ENCODE assay signal across 20 cellular contexts in genomic region chr15:88905576-88905975, GRCh38. TPM values are rescaled to one million over a fixed set of nuclear protein-coding genes. Genes with fewer than 3 reads are reported as not detected.
DNase-seq lines count a peak whose midpoint lies in the region; ATAC-seq and TF ChIP-seq lines count a peak whose summit lies in the region.
"Had no signal": no experiment of that assay in that cellular context is flagged by ENCODE, and none has a peak within 500 bp of the region (broad histone marks: within the 10 kb centered on the region; RNA-seq: fewer than 3 reads in every experiment).

No MANE protein-coding gene starts in this region.

- H3K27ac ChIP-seq in gastroesophageal sphincter (peak overlapping the region in 3 of 4 donors; percentile 44 to 49 (median 48)), spleen (no peak overlapping the region)
- H3K27ac ChIP-seq: BLaER1, brain microvascular endothelial cell, GM23248, parathyroid adenoma had no signal

- DNase-seq in activated CD4-positive, alpha-beta T cell treated with anti-CD3 and anti-CD28 coated beads, Interleukin-2, amount 10 ng/mL, durations not matched to agents 7 days and 5 days, result no peak
- DNase-seq in activated CD4-positive, alpha-beta T cell treated with anti-CD3 and anti-CD28 coated beads, Interleukin-2, amount 10 ng/mL, durations not matched to agents 24 days and 14 days, result no peak
- DNase-seq in HFFc6, result no peak
- peak; percentile 61 for DNase-seq in spleen
- DNase-seq in activated CD8-positive, alpha-beta memory T cell treated with anti-CD3 and anti-CD28 coated beads, Interleukin-2, amount 50 U/mL, for 4 hours, result no peak
- no peak for DNase-seq in NCI-H187 treated with DMSO at 0.1 percent for 48 hours (lab: John Stamatoyannopoulos, UW)
- DNase-seq: 8988T; activated CD4-positive, alpha-beta memory T cell treated with anti-CD3 and anti-CD28 coated beads for 36 hours; activated T-cell treated with anti-CD3 and anti-CD28 coated beads, Interleukin-2, amount 50 U/mL, for 72 hours; brain microvascular endothelial cell; GM23248; NCI-H2081 treated with DMSO at 0.1 percent for 48 hours; NCI-H510A; stimulated activated CD4-positive, alpha-beta T cell treated with anti-CD3 and anti-CD28 coated beads, Interleukin-4, amount 100 ng/mL, for 4 hours; T-helper 1 cell had no signal

- TF ChIP-seq POLR2A in gastroesophageal sphincter (IDR thresholded peaks at IDR 0.05) (no peak), spleen (IDR thresholded peaks at IDR 0.05) (no peak)

- no peaks in the 10 kb centered on the region for H3K27me3 Mint-ChIP-seq in activated CD4-positive, alpha-beta T cell treated with anti-CD3 and anti-CD28 coated beads, Interleukin-2, amount 10 ng/mL, durations not matched to agents 7 days and 5 days
- no peaks in the 10 kb centered on the region for H3K27me3 Mint-ChIP-seq in activated CD4-positive, alpha-beta T cell treated with anti-CD3 and anti-CD28 coated beads, Interleukin-2, amount 10 ng/mL, durations not matched to agents 24 days and 14 days
- H3K27me3 Mint-ChIP-seq in HFFc6 (ENCODE audit: insufficient read depth), result peaks cover 14% of the 10 kb centered on the region
- H3K27me3 Mint-ChIP-seq: activated CD4-positive, alpha-beta memory T cell treated with anti-CD3 and anti-CD28 coated beads for 36 hours; activated naive CD8-positive, alpha-beta T cell had no signal

- H3K36me3 Mint-ChIP-seq in activated CD4-positive, alpha-beta T cell treated with anti-CD3 and anti-CD28 coated beads, Interleukin-2, amount 10 ng/mL, durations not matched to agents 7 days and 5 days (ENCODE audit: low read depth), result peaks cover 30% of the 10 kb centered on the region
- no peaks in the 10 kb centered on the region for H3K36me3 Mint-ChIP-seq in activated CD4-positive, alpha-beta T cell treated with anti-CD3 and anti-CD28 coated beads, Interleukin-2, amount 10 ng/mL, durations not matched to agents 24 days and 14 days (ENCODE audit: low read depth)
- peaks cover 61% of the 10 kb centered on the region for H3K36me3 Mint-ChIP-seq in HFFc6 (ENCODE audit: low read depth)

- TF ChIP-seq EP300 in gastroesophageal sphincter (IDR thresholded peaks at IDR 0.05), result no peak

- intact Hi-C loops in activated CD4-positive, alpha-beta T cell treated with anti-CD3 and anti-CD28 coated beads, Interleukin-2, amount 10 ng/mL, durations not matched to agents 24 days and 14 days (cut with micrococcal nuclease), result no loop called here
- intact Hi-C loops in spleen (cut with DNase I; ENCODE audit: low total_unique reads), result loop anchor here (10.0 kb wide), 2 partner anchors 109 to 269 kb away; no protein-coding TSS in a partner anchor

- H3K4me1 ChIP-seq in gastroesophageal sphincter (peaks cover 0 to 54% (median 29%) of the 10 kb centered on the region in 3 donors), spleen (peaks cover 0 to 15% (median 9%) of the 10 kb centered on the region in 6 donors)
- H3K4me1 ChIP-seq: parathyroid adenoma had no signal

- ATAC-seq in gastroesophageal sphincter, result no peak
- ATAC-seq in GM21786 (IDR thresholded peaks at IDR 0.05; ENCODE audit: unreplicated experiment), result no peak

- H3K27me3 ChIP-seq in gastroesophageal sphincter (no peaks in the 10 kb centered on the region), spleen (replicated peaks in 1 of 7) (no peaks in the 10 kb centered on the region)
- H3K27me3 ChIP-seq: BLaER1, brain microvascular endothelial cell had no signal

- H3K9me3 ChIP-seq in gastroesophageal sphincter (no peaks in the 10 kb centered on the region), spleen (no peaks in the 10 kb centered on the region)
- H3K9me3 ChIP-seq: BLaER1 had no signal

- no peak overlapping the region for H3K4me3 Mint-ChIP-seq in activated CD4-positive, alpha-beta T cell treated with anti-CD3 and anti-CD28 coated beads, Interleukin-2, amount 10 ng/mL, durations not matched to agents 7 days and 5 days
- no peak overlapping the region for H3K4me3 Mint-ChIP-seq in activated CD4-positive, alpha-beta T cell treated with anti-CD3 and anti-CD28 coated beads, Interleukin-2, amount 10 ng/mL, durations not matched to agents 24 days and 14 days
- no peak overlapping the region for H3K4me3 Mint-ChIP-seq in HFFc6
- H3K4me3 Mint-ChIP-seq: activated CD4-positive, alpha-beta memory T cell treated with anti-CD3 and anti-CD28 coated beads for 36 hours; activated naive CD8-positive, alpha-beta T cell; activated T-cell treated with anti-CD3 and anti-CD28 coated beads, Interleukin-2, amount 50 U/mL, for 72 hours had no signal

- TF ChIP-seq CTCF in HFFc6 (IDR thresholded peaks at IDR 0.05) (no peak), gastroesophageal sphincter (IDR thresholded peaks at IDR 0.05) (no peak), spleen (IDR thresholded peaks at IDR 0.05 in 8 of 11, conservative IDR thresholded peaks at IDR 0.05 in 3 of 11) (no peak)

- H3K4me3 ChIP-seq in gastroesophageal sphincter (no peak overlapping the region), spleen (no peak overlapping the region)
- H3K4me3 ChIP-seq: BLaER1, GM23248 had no signal

- no CpG with 5 or more reads among the region's 11 CpGs for WGBS in gastroesophageal sphincter (ENCODE audit: low coverage in 1 of 2), 2 donors
- WGBS in spleen, 5 donors, result 85 to 95% (median 91%) methylated on average over 8 to 11 of the region's 11 CpGs

- no peaks in the 10 kb centered on the region for H3K9me3 Mint-ChIP-seq in activated CD4-positive, alpha-beta T cell treated with anti-CD3 and anti-CD28 coated beads, Interleukin-2, amount 10 ng/mL, durations not matched to agents 7 days and 5 days
- no peaks in the 10 kb centered on the region for H3K9me3 Mint-ChIP-seq in activated CD4-positive, alpha-beta T cell treated with anti-CD3 and anti-CD28 coated beads, Interleukin-2, amount 10 ng/mL, durations not matched to agents 24 days and 14 days
- no peaks in the 10 kb centered on the region for H3K9me3 Mint-ChIP-seq in HFFc6
- H3K9me3 Mint-ChIP-seq: activated CD4-positive, alpha-beta memory T cell treated with anti-CD3 and anti-CD28 coated beads for 36 hours; activated T-cell treated with anti-CD3 and anti-CD28 coated beads, Interleukin-2, amount 50 U/mL, for 72 hours had no signal

- peak overlapping the region; percentile 95 for H3K27ac Mint-ChIP-seq in activated CD4-positive, alpha-beta T cell treated with anti-CD3 and anti-CD28 coated beads, Interleukin-2, amount 10 ng/mL, durations not matched to agents 7 days and 5 days
- H3K27ac Mint-ChIP-seq in activated CD4-positive, alpha-beta T cell treated with anti-CD3 and anti-CD28 coated beads, Interleukin-2, amount 10 ng/mL, durations not matched to agents 24 days and 14 days, result no peak overlapping the region
- H3K27ac Mint-ChIP-seq in HFFc6, result 0 out of 2 replicates have a peak overlapping the region, but pooled peaks have one; percentile 62

- POLR2A ChIA-PET in activated CD4-positive, alpha-beta T cell treated with anti-CD3 and anti-CD28 coated beads, Interleukin-2, amount 10 ng/mL, durations not matched to agents 7 days and 5 days (lab: Charles Lee), result no interaction called here

- CTCF ChIA-PET in activated CD4-positive, alpha-beta T cell treated with anti-CD3 and anti-CD28 coated beads, Interleukin-2, amount 10 ng/mL, durations not matched to agents 7 days and 5 days (lab: Charles Lee), result interaction anchor here (0.7 to 3.4 kb wide), 16 partner anchors 10 to 292 kb away, joined by 3 to 45 read pairs (median 4); partner anchors contain the start of genes ABHD2 and HAPLN3

- peaks cover 0 to 91% of the 10 kb centered on the region in 2 donors for H3K36me3 ChIP-seq in gastroesophageal sphincter
- H3K36me3 ChIP-seq in spleen, result peaks cover 0 to 66% (median 0%) of the 10 kb centered on the region in 6 donors

- peaks cover 34% of the 10 kb centered on the region for H3K4me1 Mint-ChIP-seq in activated CD4-positive, alpha-beta T cell treated with anti-CD3 and anti-CD28 coated beads, Interleukin-2, amount 10 ng/mL, durations not matched to agents 7 days and 5 days
- H3K4me1 Mint-ChIP-seq in activated CD4-positive, alpha-beta T cell treated with anti-CD3 and anti-CD28 coated beads, Interleukin-2, amount 10 ng/mL, durations not matched to agents 24 days and 14 days, result peaks cover 20% of the 10 kb centered on the region
- H3K4me1 Mint-ChIP-seq in HFFc6 (ENCODE audit: low read depth), result peaks cover 74% of the 10 kb centered on the region

RNA-seq across cellular contexts. Expression of gene MFGE8, which starts 7.6 kb away (rescaled TPM):
- total RNA-seq in activated CD4-positive, alpha-beta T cell treated with anti-CD3 and anti-CD28 coated beads, Interleukin-2, amount 10 ng/mL, durations not matched to agents 7 days and 5 days, result 10 to 100 TPM; 57.9 to 58.5 TPM
- total RNA-seq in activated CD4-positive, alpha-beta T cell treated with anti-CD3 and anti-CD28 coated beads, Interleukin-2, amount 10 ng/mL, durations not matched to agents 24 days and 14 days, result 7.3 and 10.6 TPM in 2 replicates
- total RNA-seq in HFFc6 (2021; fragmentation: NEBNext Ultra II Directional; extraction: Animal tissue kit (Norgen Biotek cat#: 25700)), result 100 to 1,000 TPM; 769 to 963 (median 885) TPM
- total RNA-seq in gastroesophageal sphincter (100 to 1,000 TPM; 496 to 734 (median 508) TPM), spleen (100 to 1,000 TPM in 1 of 7 donors, 10 to 100 TPM in 6; 29.0 to 105 (median 66.8) TPM)
- polyA plus RNA-seq in spleen, result 10 to 100 TPM; 21.8 to 82.7 (median 62.9) TPM

RNA-seq across cellular contexts. Expression of gene HAPLN3, which starts 10.2 kb away (rescaled TPM):
- total RNA-seq in activated CD4-positive, alpha-beta T cell treated with anti-CD3 and anti-CD28 coated beads, Interleukin-2, amount 10 ng/mL, durations not matched to agents 7 days and 5 days, result 10 to 100 TPM; 75.4 to 86.1 TPM
- total RNA-seq in activated CD4-positive, alpha-beta T cell treated with anti-CD3 and anti-CD28 coated beads, Interleukin-2, amount 10 ng/mL, durations not matched to agents 24 days and 14 days, result 76.6 and 77.0 TPM in 2 replicates
- total RNA-seq in HFFc6 (2021; fragmentation: NEBNext Ultra II Directional; extraction: Animal tissue kit (Norgen Biotek cat#: 25700)), result 10 to 100 TPM in 5 of 6 experiments, 1 to 10 TPM in 1; 7.8 to 17.1 (median 16.5) TPM
- total RNA-seq in gastroesophageal sphincter (10 to 100 TPM in 1 of 4 donors, 1 to 10 TPM in 3; 3.0 to 10.5 (median 6.7) TPM), spleen (10 to 100 TPM; 12.6 to 36.0 (median 17.3) TPM)
- 10 to 100 TPM in 2 of 3 donors, 1 to 10 TPM in 1; 9.7 to 16.6 (median 14.8) TPM for polyA plus RNA-seq in spleen

Comparison
In these comparisons a context has a peak if more than half of its experiments do, and no peak if none do; other contexts are left out.
1. H3K27ac ChIP-seq: peak in gastroesophageal sphincter (3 of 4); none in spleen (0 of 8).
2. RNA of gene MFGE8, which starts 7.6 kb away (total RNA-seq): 769 to 963 TPM in HFFc6 and 496 to 734 TPM in gastroesophageal sphincter; 29.0 to 105 TPM in spleen, 57.9 to 58.5 TPM in activated CD4-positive, alpha-beta T cell treated with anti-CD3 and anti-CD28 coated beads, Interleukin-2, amount 10 ng/mL, durations not matched to agents 7 days and 5 days and 7.3 to 10.6 TPM in activated CD4-positive, alpha-beta T cell treated with anti-CD3 and anti-CD28 coated beads, Interleukin-2, amount 10 ng/mL, durations not matched to agents 24 days and 14 days; every median in the first group is over 4 times any median in the second.